ENCODE assay signal across 1 cellular context in the genomic region with DNA sequence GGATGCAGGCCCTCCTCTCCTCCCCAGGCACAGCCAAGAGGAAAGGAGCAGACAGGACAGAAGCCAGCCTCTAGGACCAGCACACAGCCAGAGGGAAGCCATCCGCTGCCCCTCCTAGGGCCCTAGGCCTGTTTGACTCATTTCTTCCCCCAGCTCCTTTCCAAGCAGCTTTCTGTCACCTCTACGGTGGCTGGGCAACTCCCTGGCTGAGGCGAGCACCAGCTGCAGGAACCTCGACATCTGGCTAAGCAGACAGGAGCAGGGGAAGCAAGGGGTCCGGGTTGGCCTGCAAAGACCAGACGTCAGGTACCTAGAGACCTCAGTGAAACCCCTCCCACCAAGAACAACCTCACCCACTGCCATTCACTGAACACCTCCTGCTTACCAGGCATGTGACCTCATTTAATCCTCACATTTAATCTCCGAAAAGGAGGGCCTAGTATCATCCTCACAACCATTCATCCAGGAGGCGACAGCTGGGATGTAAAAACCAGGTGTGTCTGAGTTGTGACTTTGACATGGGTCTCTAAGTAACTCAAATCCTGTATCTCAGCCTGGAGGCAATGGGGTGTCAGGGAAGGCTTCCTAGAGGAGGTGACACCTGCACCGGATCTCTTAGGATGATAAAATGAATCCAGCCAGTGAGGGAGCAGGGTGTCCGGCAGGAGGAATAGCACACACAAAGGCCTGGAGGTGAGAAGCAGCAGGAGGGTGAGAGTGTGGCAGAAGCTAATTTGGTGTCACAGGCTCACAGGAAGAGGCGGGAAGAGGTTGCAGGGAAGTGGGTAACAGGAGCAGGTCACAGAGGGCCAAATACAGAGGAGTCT.
TF ChIP-seq lines count a peak whose summit lies in the region.

No MANE protein-coding gene starts in this region.

TF ChIP-seq in K562, 482 proteins besides CTCF, POLR2A, EP300 and RAD21:
- no peak for TF ChIP-seq ETV5 (CRISPR knock-in tag; IDR thresholded peaks at IDR 0.05; ENCODE audit: low read depth)
- TF ChIP-seq SIN3B (IDR thresholded peaks at IDR 0.05; ENCODE audit: low read depth): no peak
- TF ChIP-seq ATF2 (CRISPR knock-in tag; IDR thresholded peaks at IDR 0.05): no peak
- TF ChIP-seq PRMT5 (CRISPR knock-in tag; IDR thresholded peaks at IDR 0.05): no peak
- TF ChIP-seq, protein P1, sequence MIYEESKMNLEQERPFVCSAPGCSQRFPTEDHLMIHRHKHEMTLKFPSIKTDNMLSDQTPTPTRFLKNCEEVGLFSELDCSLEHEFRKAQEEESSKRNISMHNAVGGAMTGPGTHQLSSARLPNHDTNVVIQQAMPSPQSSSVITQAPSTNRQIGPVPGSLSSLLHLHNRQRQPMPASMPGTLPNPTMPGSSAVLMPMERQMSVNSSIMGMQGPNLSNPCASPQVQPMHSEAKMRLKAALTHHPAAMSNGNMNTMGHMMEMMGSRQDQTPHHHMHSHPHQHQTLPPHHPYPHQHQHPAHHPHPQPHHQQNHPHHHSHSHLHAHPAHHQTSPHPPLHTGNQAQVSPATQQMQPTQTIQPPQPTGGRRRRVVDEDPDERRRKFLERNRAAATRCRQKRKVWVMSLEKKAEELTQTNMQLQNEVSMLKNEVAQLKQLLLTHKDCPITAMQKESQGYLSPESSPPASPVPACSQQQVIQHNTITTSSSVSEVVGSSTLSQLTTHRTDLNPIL (CRISPR knock-in tag; IDR thresholded peaks at IDR 0.05): no peak
- TF ChIP-seq, protein P2, sequence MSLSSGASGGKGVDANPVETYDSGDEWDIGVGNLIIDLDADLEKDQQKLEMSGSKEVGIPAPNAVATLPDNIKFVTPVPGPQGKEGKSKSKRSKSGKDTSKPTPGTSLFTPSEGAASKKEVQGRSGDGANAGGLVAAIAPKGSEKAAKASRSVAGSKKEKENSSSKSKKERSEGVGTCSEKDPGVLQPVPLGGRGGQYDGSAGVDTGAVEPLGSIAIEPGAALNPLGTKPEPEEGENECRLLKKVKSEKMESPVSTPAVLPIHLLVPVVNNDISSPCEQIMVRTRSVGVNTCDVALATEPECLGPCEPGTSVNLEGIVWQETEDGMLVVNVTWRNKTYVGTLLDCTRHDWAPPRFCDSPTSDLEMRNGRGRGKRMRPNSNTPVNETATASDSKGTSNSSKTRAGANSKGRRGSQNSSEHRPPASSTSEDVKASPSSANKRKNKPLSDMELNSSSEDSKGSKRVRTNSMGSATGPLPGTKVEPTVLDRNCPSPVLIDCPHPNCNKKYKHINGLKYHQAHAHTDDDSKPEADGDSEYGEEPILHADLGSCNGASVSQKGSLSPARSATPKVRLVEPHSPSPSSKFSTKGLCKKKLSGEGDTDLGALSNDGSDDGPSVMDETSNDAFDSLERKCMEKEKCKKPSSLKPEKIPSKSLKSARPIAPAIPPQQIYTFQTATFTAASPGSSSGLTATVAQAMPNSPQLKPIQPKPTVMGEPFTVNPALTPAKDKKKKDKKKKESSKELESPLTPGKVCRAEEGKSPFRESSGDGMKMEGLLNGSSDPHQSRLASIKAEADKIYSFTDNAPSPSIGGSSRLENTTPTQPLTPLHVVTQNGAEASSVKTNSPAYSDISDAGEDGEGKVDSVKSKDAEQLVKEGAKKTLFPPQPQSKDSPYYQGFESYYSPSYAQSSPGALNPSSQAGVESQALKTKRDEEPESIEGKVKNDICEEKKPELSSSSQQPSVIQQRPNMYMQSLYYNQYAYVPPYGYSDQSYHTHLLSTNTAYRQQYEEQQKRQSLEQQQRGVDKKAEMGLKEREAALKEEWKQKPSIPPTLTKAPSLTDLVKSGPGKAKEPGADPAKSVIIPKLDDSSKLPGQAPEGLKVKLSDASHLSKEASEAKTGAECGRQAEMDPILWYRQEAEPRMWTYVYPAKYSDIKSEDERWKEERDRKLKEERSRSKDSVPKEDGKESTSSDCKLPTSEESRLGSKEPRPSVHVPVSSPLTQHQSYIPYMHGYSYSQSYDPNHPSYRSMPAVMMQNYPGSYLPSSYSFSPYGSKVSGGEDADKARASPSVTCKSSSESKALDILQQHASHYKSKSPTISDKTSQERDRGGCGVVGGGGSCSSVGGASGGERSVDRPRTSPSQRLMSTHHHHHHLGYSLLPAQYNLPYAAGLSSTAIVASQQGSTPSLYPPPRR (CRISPR knock-in tag; IDR thresholded peaks at IDR 0.05; ENCODE audit: borderline replicate concordance): no peak
- TF ChIP-seq ESRRB (CRISPR knock-in tag; IDR thresholded peaks at IDR 0.05; ENCODE audit: borderline replicate concordance): no peak
- no peak for TF ChIP-seq CBX5 (IDR thresholded peaks at IDR 0.05; ENCODE audit: borderline replicate concordance, low read depth)
- TF ChIP-seq PRDM10 (IDR thresholded peaks at IDR 0.05; ENCODE audit: partially characterized antibody): no peak
- no peak for TF ChIP-seq ZNF184 (CRISPR knock-in tag; IDR thresholded peaks at IDR 0.05)
- no peak for TF ChIP-seq CBX2 (IDR thresholded peaks at IDR 0.05; ENCODE audit: insufficient read depth, low read length, poor library complexity, severe bottlenecking)
- TF ChIP-seq ZSCAN29 (IDR thresholded peaks at IDR 0.05): peak; percentile 67; the same call in 1 of the 2 replicates
- TF ChIP-seq PTBP1 (IDR thresholded peaks at IDR 0.05; ENCODE audit: low read depth, low read length): no peak
- TF ChIP-seq ZFP30 (CRISPR knock-in tag; IDR thresholded peaks at IDR 0.05; ENCODE audit: borderline replicate concordance): no peak
- no peak for TF ChIP-seq FOXA1 (IDR thresholded peaks at IDR 0.05; ENCODE audit: borderline replicate concordance)
- TF ChIP-seq SUPT5H (IDR thresholded peaks at IDR 0.05): no peak
- no peak for TF ChIP-seq POLR2H (tag; IDR thresholded peaks at IDR 0.05; ENCODE audit: low read depth)
- peak; percentile 22; the same call in 1 of the 2 replicates for TF ChIP-seq POLR2AphosphoS5 (IDR thresholded peaks at IDR 0.05; ENCODE audit: control insufficient read depth, insufficient read depth, low read depth, low read length)
- peak; percentile 83 for TF ChIP-seq ZFP36 (IDR thresholded peaks at IDR 0.05; ENCODE audit: low read depth, low read length, partially characterized antibody)
- TF ChIP-seq ZNF41 (CRISPR knock-in tag; conservative IDR thresholded peaks at IDR 0.05): no peak
- TF ChIP-seq CBX3 (IDR thresholded peaks at IDR 0.05; ENCODE audit: borderline replicate concordance in 1 of 2, low read length in 2 of 2): no peak
